ENCODE assay signal across 11 cellular contexts in genomic region chr17:4585203-4585939, GRCh38. TPM values are rescaled to one million over a fixed set of nuclear protein-coding genes. Genes with fewer than 3 reads are reported as not detected.
DNase-seq lines count a peak whose midpoint lies in the region; ATAC-seq and TF ChIP-seq lines count a peak whose summit lies in the region.
"Had no signal": no experiment of that assay in that cellular context is flagged by ENCODE, and none has a peak within 500 bp of the region (broad histone marks: within the 10 kb centered on the region; RNA-seq: fewer than 3 reads in every experiment).

No MANE protein-coding gene starts in this region.

- no peaks in the 10 kb centered on the region for H3K27me3 ChIP-seq in smooth muscle cell (ENCODE audit: low read depth)

- H3K4me3 Mint-ChIP-seq in activated CD4-positive, alpha-beta T cell treated with anti-CD3 and anti-CD28 coated beads for 36 hours = peak overlapping the region; percentile 12
- peak overlapping the region; percentile 25 for H3K4me3 Mint-ChIP-seq in activated naive CD8-positive, alpha-beta T cell treated with anti-CD3 and anti-CD28 coated beads for 36 hours

- no peak overlapping the region for H2AFZ ChIP-seq in smooth muscle cell (ENCODE audit: low read depth)

- H3K9ac ChIP-seq in smooth muscle cell (ENCODE audit: low read depth) = no peak overlapping the region

- TF ChIP-seq CTCF in smooth muscle cell (IDR thresholded peaks at IDR 0.05; ENCODE audit: borderline replicate concordance, insufficient read depth, poor library complexity, severe bottlenecking) = no peak

- H4K20me1 ChIP-seq in smooth muscle cell (ENCODE audit: low read depth) = no peaks in the 10 kb centered on the region

- intact Hi-C loops in activated CD4-positive, alpha-beta T cell treated with anti-CD3 and anti-CD28 coated beads for 36 hours (cut with DNase I, micrococcal nuclease) = no loop called here
- intact Hi-C loops in left colon (cut with DNase I, micrococcal nuclease) = no loop called here

- H3K27ac ChIP-seq in smooth muscle cell (ENCODE audit: low read depth) = no peak overlapping the region
- H3K27ac ChIP-seq: thoracic aorta had no signal

- H3K4me1 ChIP-seq in smooth muscle cell (ENCODE audit: low read depth) = peaks cover 6% of the 10 kb centered on the region

- H3K27me3 Mint-ChIP-seq in activated CD4-positive, alpha-beta T cell treated with anti-CD3 and anti-CD28 coated beads for 36 hours = peaks cover 45% of the 10 kb centered on the region
- H3K27me3 Mint-ChIP-seq in activated naive CD8-positive, alpha-beta T cell treated with anti-CD3 and anti-CD28 coated beads for 36 hours = peaks cover 48% of the 10 kb centered on the region

- peaks cover 5% of the 10 kb centered on the region for H3K4me1 Mint-ChIP-seq in activated CD4-positive, alpha-beta T cell treated with anti-CD3 and anti-CD28 coated beads for 36 hours
- H3K4me1 Mint-ChIP-seq in activated naive CD8-positive, alpha-beta T cell treated with anti-CD3 and anti-CD28 coated beads for 36 hours = peaks cover 4% of the 10 kb centered on the region

- no peak for DNase-seq in activated CD4-positive, alpha-beta T cell treated with anti-CD3 and anti-CD28 coated beads for 36 hours
- DNase-seq in activated CD4-positive, alpha-beta T cell treated with anti-CD3 and anti-CD28 coated beads for 4 hours = no peak
- no peak for DNase-seq in activated naive CD8-positive, alpha-beta T cell treated with anti-CD3 and anti-CD28 coated beads for 36 hours
- DNase-seq in left colon (no peak), smooth muscle cell (lab: John Stamatoyannopoulos, UW; ENCODE audit: unreplicated experiment) (no peak), NCI-H524 treated with DMSO at 0.1 percent for 48 hours (lab: John Stamatoyannopoulos, UW) (no peak), germinal center (ENCODE audit: low spot score) (no peak)
- DNase-seq: PC-3 had no signal

- POLR2A ChIA-PET in activated CD4-positive, alpha-beta T cell treated with anti-CD3 and anti-CD28 coated beads for 36 hours (lab: Charles Lee) = no interaction called here

- H3K79me2 ChIP-seq in smooth muscle cell (ENCODE audit: low read depth) = peaks cover 11% of the 10 kb centered on the region

- no peaks in the 10 kb centered on the region for H3K36me3 Mint-ChIP-seq in activated CD4-positive, alpha-beta T cell treated with anti-CD3 and anti-CD28 coated beads for 36 hours (ENCODE audit: low read depth)
- H3K36me3 Mint-ChIP-seq in activated naive CD8-positive, alpha-beta T cell treated with anti-CD3 and anti-CD28 coated beads for 36 hours = no peaks in the 10 kb centered on the region

- no peak overlapping the region for H3K27ac Mint-ChIP-seq in activated CD4-positive, alpha-beta T cell treated with anti-CD3 and anti-CD28 coated beads for 36 hours
- H3K27ac Mint-ChIP-seq in activated naive CD8-positive, alpha-beta T cell treated with anti-CD3 and anti-CD28 coated beads for 36 hours = no peak overlapping the region

- 42% methylated on average over 28 of the region's 28 CpGs for WGBS in smooth muscle cell (ENCODE audit: low lambda C conversion rate)

- H3F3A ChIP-seq in smooth muscle cell (ENCODE audit: low read depth) = peaks cover 11% of the 10 kb centered on the region

- peak overlapping the region; percentile 63 for H3K4me3 ChIP-seq in smooth muscle cell

- H3K9me3 Mint-ChIP-seq in activated CD4-positive, alpha-beta T cell treated with anti-CD3 and anti-CD28 coated beads for 36 hours (ENCODE audit: low read depth) = no peaks in the 10 kb centered on the region
- H3K9me3 Mint-ChIP-seq in activated naive CD8-positive, alpha-beta T cell treated with anti-CD3 and anti-CD28 coated beads for 36 hours = no peaks in the 10 kb centered on the region

- no peaks in the 10 kb centered on the region for H3K36me3 ChIP-seq in smooth muscle cell (ENCODE audit: low read depth)
- H3K36me3 ChIP-seq: thoracic aorta had no signal

- peak overlapping the region; percentile 98 for H3K4me2 ChIP-seq in smooth muscle cell

- ATAC-seq in activated CD4-positive, alpha-beta T cell treated with anti-CD3 and anti-CD28 coated beads for 36 hours = no peak
- peak; percentile 74 for ATAC-seq in left colon
- no peak for ATAC-seq in GM18520 (IDR thresholded peaks at IDR 0.05; ENCODE audit: unreplicated experiment)
- ATAC-seq: esophagus mucosa, PC-3 had no signal

- no peaks in the 10 kb centered on the region for H3K9me3 ChIP-seq in smooth muscle cell (replicated peaks; ENCODE audit: low read depth)
- H3K9me3 ChIP-seq: thoracic aorta had no signal

- CTCF ChIA-PET in activated CD4-positive, alpha-beta T cell treated with anti-CD3 and anti-CD28 coated beads for 36 hours (lab: Charles Lee) = interaction anchor here (1.1 to 1.2 kb wide), 2 partner anchors 9 to 17 kb away, joined by 4 read pairs; no protein-coding TSS in a partner anchor

RNA-seq across cellular contexts. Expression of gene SMTNL2, which starts 1.0 kb away (rescaled TPM):
- not detected for total RNA-seq in activated CD4-positive, alpha-beta T cell treated with anti-CD3 and anti-CD28 coated beads for 36 hours
- not detected for total RNA-seq in activated naive CD8-positive, alpha-beta T cell treated with anti-CD3 and anti-CD28 coated beads for 36 hours
- under 1 TPM in 1 of 2 donors, not detected in 1; 0.25 TPM for total RNA-seq in left colon
- total RNA-seq in smooth muscle cell = 5.0 and 5.1 TPM in 2 replicates
- 8.3 and 14.8 TPM in 2 replicates for polyA plus RNA-seq in smooth muscle cell
- total RNA-seq: PC-3 had no signal

RNA-seq across cellular contexts. Expression of gene GGT6, which starts 25.0 kb away (rescaled TPM):
- not detected for total RNA-seq in activated CD4-positive, alpha-beta T cell treated with anti-CD3 and anti-CD28 coated beads for 36 hours
- not detected for total RNA-seq in activated naive CD8-positive, alpha-beta T cell treated with anti-CD3 and anti-CD28 coated beads for 36 hours
- 100 to 1,000 TPM; 185 to 232 TPM for total RNA-seq in left colon
- 0.27 and 0.76 TPM in 2 replicates for total RNA-seq in smooth muscle cell
- not detected in 2 replicates for polyA plus RNA-seq in smooth muscle cell
- total RNA-seq: PC-3, thoracic aorta had no signal

RNA-seq across cellular contexts. Expression of gene MYBBP1A, which starts 30.2 kb away (rescaled TPM):
- total RNA-seq in activated CD4-positive, alpha-beta T cell treated with anti-CD3 and anti-CD28 coated beads for 36 hours = 100 to 1,000 TPM in 1 of 2 experiments, 10 to 100 TPM in 1; 97.7 to 144 TPM
- total RNA-seq in activated naive CD8-positive, alpha-beta T cell treated with anti-CD3 and anti-CD28 coated beads for 36 hours = 100 to 1,000 TPM; 174 to 176 TPM
- total RNA-seq in left colon = 10 to 100 TPM; 28.1 to 41.6 TPM
- 14.3 and 18.1 TPM in 2 replicates for total RNA-seq in smooth muscle cell
- 28.1 and 33.5 TPM in 2 replicates for polyA plus RNA-seq in smooth muscle cell

RNA-seq across cellular contexts. Expression of gene ALOX15, which starts 56.1 kb away (rescaled TPM):
- not detected for total RNA-seq in activated CD4-positive, alpha-beta T cell treated with anti-CD3 and anti-CD28 coated beads for 36 hours
- total RNA-seq in activated naive CD8-positive, alpha-beta T cell treated with anti-CD3 and anti-CD28 coated beads for 36 hours = under 1 TPM; 0.18 to 0.25 TPM
- total RNA-seq in left colon (under 1 TPM; 0.12 to 0.36 TPM), smooth muscle cell (not detected in 2 replicates)
- polyA plus RNA-seq in smooth muscle cell = 0.32 TPM in 1 of 2 replicates, not detected in the other
- total RNA-seq: PC-3, thoracic aorta had no signal

Comparison
In these comparisons a context has a peak if more than half of its experiments do, and no peak if none do; other contexts are left out.
1. RNA of gene GGT6, which starts 25.0 kb away (total RNA-seq): 185 to 232 TPM in left colon; 0.27 to 0.76 TPM in smooth muscle cell, not detected in activated naive CD8-positive, alpha-beta T cell treated with anti-CD3 and anti-CD28 coated beads for 36 hours and not detected in activated CD4-positive, alpha-beta T cell treated with anti-CD3 and anti-CD28 coated beads for 36 hours; every median in the first group is over 100 times any median in the second.